ENCODE assay signal across 9 cellular contexts in the genomic region with DNA sequence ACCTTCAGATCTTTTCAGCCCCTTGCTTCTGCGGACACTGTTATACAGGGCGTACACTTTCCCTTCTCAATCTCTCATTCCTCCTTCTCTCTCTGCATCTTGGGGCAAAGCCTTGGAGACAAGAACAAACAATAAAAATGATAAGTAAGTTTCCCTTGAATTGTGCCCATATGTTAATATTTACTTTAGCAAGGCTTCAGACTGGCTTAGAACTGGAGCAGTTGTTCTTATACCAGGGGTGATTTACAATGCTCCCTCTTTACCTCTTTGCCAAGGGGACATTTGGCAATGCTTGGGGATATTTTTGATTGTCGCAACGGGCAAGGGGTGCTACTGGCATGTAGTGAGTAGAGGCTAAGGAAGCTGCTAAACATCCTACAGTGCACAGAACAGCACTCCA. TPM values are rescaled to one million over a fixed set of nuclear protein-coding genes. Genes with fewer than 3 reads are reported as not detected.
"Had no signal": no experiment of that assay in that cellular context is flagged by ENCODE, and none has a peak within 500 bp of the region (broad histone marks: within the 10 kb centered on the region; RNA-seq: fewer than 3 reads in every experiment).

No MANE protein-coding gene starts in this region.

- H3K27me3 Mint-ChIP-seq: IgD-negative memory B cell had no signal

- H3K4me3 Mint-ChIP-seq: IgD-negative memory B cell had no signal

- H3K27ac ChIP-seq: HL-60 had no signal

- DNase-seq: IMR-90, KBM-7 had no signal

- ATAC-seq: HepG2, K562 had no signal

- H3K9me3 Mint-ChIP-seq: IgD-negative memory B cell had no signal

- FAIRE-seq: HepG2, HTR-8/SVneo, K562 had no signal

- H3K4me3 ChIP-seq: K562 had no signal

RNA-seq across cellular contexts. Expression of a gene that starts 31.7 kb away (rescaled TPM):
- total RNA-seq: HepG2, HT-29, HT1080, IMR-90 had no signal
- polyA plus RNA-seq: HepG2, IMR-90 had no signal

RNA-seq across cellular contexts. Expression of a gene that starts 51.6 kb away (rescaled TPM):
- total RNA-seq: HT1080 had no signal
